31 cellular contexts compared by ENCODE assay signal in the genomic region with DNA sequence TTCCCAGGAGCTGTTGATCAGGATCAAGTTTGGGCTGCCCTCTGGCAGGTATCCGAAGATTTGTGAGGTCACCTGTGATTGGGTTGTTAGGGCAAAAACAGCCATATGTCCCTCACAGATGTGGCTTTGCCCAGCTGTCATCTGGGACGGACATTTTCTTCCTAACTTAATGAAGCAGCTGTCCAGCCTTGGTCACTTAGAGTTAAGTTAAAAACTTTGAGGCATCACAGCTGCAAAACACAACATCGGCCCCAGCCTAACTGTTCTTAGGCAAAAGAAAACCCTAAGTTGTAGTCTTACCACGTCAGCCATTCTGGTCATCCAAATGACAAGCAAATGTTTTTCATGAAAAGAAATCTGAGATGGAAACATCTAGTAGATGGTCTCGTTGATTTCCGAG.
"Had no signal": no experiment of that assay in that cellular context is flagged by ENCODE, and none has a peak within 500 bp of the region (broad histone marks: within the 10 kb centered on the region; RNA-seq: fewer than 3 reads in every experiment).

No MANE protein-coding gene starts in this region.

- H3K4me2 ChIP-seq: smooth muscle cell had no signal

- H3K4me1 ChIP-seq: heart left ventricle, left lung, pancreas, prostate gland, tibial artery, upper lobe of right lung had no signal

- ATAC-seq: activated CD4-positive, CD25-positive, alpha-beta regulatory T cell treated with anti-CD3 and anti-CD28 coated beads, Interleukin-2, amount 50 U/mL, for 24 hours; effector memory CD8-positive, alpha-beta T cell; heart left ventricle; left lung; naive thymus-derived CD4-positive, alpha-beta T cell; pancreas; stimulated activated memory B cell treated with anti-CD40 and anti-IgM and Interleukin-4, amounts not matched to agents 10 μg/mL and 1 μg/mL and 100 μg/mL, for 72 hours; stimulated activated naive CD8-positive, alpha-beta T cell treated with anti-CD3 and anti-CD28 coated beads, Interleukin-15, amount 100 ng/mL, for 72 hours; upper lobe of right lung had no signal

- H3K4me3 ChIP-seq: cardiac muscle cell, heart left ventricle, left lung, pancreas, prostate gland, sigmoid colon, smooth muscle cell, tibial artery, upper lobe of right lung had no signal

- H3K9me3 ChIP-seq: heart left ventricle, left lung, pancreas, prostate gland, sigmoid colon, tibial artery, upper lobe of right lung had no signal

- H3K36me3 ChIP-seq: cardiac muscle cell, left lung, pancreas, prostate gland, sigmoid colon, tibial artery, upper lobe of right lung had no signal

- DNase-seq: activated CD4-positive, alpha-beta T cell treated with anti-CD3 and anti-CD28 coated beads for 48 hours; activated CD4-positive, alpha-beta T cell treated with anti-CD3 and anti-CD28 coated beads, Interleukin-2, amount 50 U/mL, for 48 hours; activated CD8-positive, alpha-beta memory T cell treated with anti-CD3 and anti-CD28 coated beads for 24 hours; activated effector memory CD4-positive, alpha-beta T cell treated with Interleukin-2 at 50 U/mL for 16 hours; activated naive CD4-positive, alpha-beta T cell treated with Interleukin-2 at 50 U/mL for 16 hours; anterior cingulate cortex; cortex of kidney; effector memory CD8-positive, alpha-beta T cell; erythroblast; foreskin fibroblast; heart left ventricle; kidney glomerular epithelial cell; left lung; naive thymus-derived CD4-positive, alpha-beta T cell; nucleus accumbens; pancreas; retina; sigmoid colon; stimulated activated CD4-positive, alpha-beta T cell treated with anti-CD3 and anti-CD28 coated beads, Interleukin-1b, Interleukin-23, amount 100 ng/mL, for 48 hours; stimulated activated CD4-positive, alpha-beta T cell treated with anti-CD3 and anti-CD28 coated beads, Interleukin-4, amount 100 ng/mL, for 4 hours; stimulated activated CD8-positive, alpha-beta memory T cell treated with anti-CD3 and anti-CD28 coated beads, Interleukin-4, amount 100 ng/mL, for 48 hours; stimulated activated naive CD8-positive, alpha-beta T cell treated with anti-CD3 and anti-CD28 coated beads, Interleukin-15, amount 100 ng/mL, for 72 hours; T-helper 9 cell; tibial artery; upper lobe of right lung had no signal

- H3K27ac ChIP-seq: cardiac muscle cell, heart left ventricle, left lung, pancreas, prostate gland, sigmoid colon, tibial artery, upper lobe of right lung, VCaP had no signal

- H3K27me3 ChIP-seq: cardiac muscle cell, heart left ventricle, left lung, sigmoid colon, tibial artery, upper lobe of right lung had no signal
